10 cellular contexts compared by ENCODE assay signal in genomic region chr17:29732613-29733012, GRCh38.
DNase-seq lines count a peak whose midpoint lies in the region; ATAC-seq and TF ChIP-seq lines count a peak whose summit lies in the region.
"Had no signal": no experiment of that assay in that cellular context is flagged by ENCODE, and none has a peak within 500 bp of the region (broad histone marks: within the 10 kb centered on the region; RNA-seq: fewer than 3 reads in every experiment).

No MANE protein-coding gene starts in this region.

- peaks cover 49% of the 10 kb centered on the region for H3K36me3 Mint-ChIP-seq in CD4-positive, alpha-beta T cell (ENCODE audit: low read depth)
- peaks cover 9 to 39% (median 11%) of the 10 kb centered on the region in 5 donors for H3K36me3 Mint-ChIP-seq in naive thymus-derived CD4-positive, alpha-beta T cell

- DNase-seq in CD4-positive, alpha-beta T cell, result no peak
- DNase-seq in PC-3, result peak; percentile 58
- peak; percentile 76 for DNase-seq in epithelial cell of prostate (ENCODE audit: low read depth, low spot score)
- no peak for DNase-seq in naive thymus-derived CD4-positive, alpha-beta T cell
- no peak for DNase-seq in stimulated activated CD4-positive, alpha-beta T cell treated with anti-CD3 and anti-CD28 coated beads, Interleukin-2, amount 100 ng/mL, for 48 hours
- no peak for DNase-seq in NCI-H2107 (lab: John Stamatoyannopoulos, UW)
- DNase-seq: NCI-H524 had no signal

- H3K4me1 Mint-ChIP-seq in CD4-positive, alpha-beta T cell (ENCODE audit: low read depth), result peaks cover 61% of the 10 kb centered on the region
- H3K4me1 Mint-ChIP-seq in naive thymus-derived CD4-positive, alpha-beta T cell, result peaks cover 12 to 72% (median 61%) of the 10 kb centered on the region in 7 donors
- H3K4me1 Mint-ChIP-seq: neural progenitor cell had no signal

- CTCF ChIA-PET in CD4-positive, alpha-beta T cell (lab: Charles Lee), result interaction anchor here (0.7 to 1.8 kb wide), 4 partner anchors 10 to 115 kb away, joined by 3 to 6 read pairs (median 4); no protein-coding TSS in a partner anchor
- CTCF ChIA-PET in PC-3 (lab: Charles Lee), result interaction anchor here (0.8 kb wide), 1 partner anchor 93 kb away, joined by 3 read pairs; no protein-coding TSS in a partner anchor
- CTCF ChIA-PET in naive thymus-derived CD4-positive, alpha-beta T cell (lab: Charles Lee), result interaction anchor here (1.7 kb wide), 1 partner anchor 10 kb away, joined by 4 read pairs; no protein-coding TSS in a partner anchor

- H3F3A ChIP-seq in PC-3 (ENCODE audit: low read length, unreplicated experiment), result no peaks in the 10 kb centered on the region

- no peaks in the 10 kb centered on the region for H3K79me2 ChIP-seq in PC-3 (ENCODE audit: low read length)

- no peak overlapping the region for H3K4me3 Mint-ChIP-seq in CD4-positive, alpha-beta T cell
- H3K4me3 Mint-ChIP-seq in naive thymus-derived CD4-positive, alpha-beta T cell, result peak overlapping the region in 3 of 10 donors; percentile 13 to 48 (median 24)
- H3K4me3 Mint-ChIP-seq: neural progenitor cell had no signal

- ATAC-seq in CD4-positive, alpha-beta T cell (ENCODE audit: poor library complexity), result no peak
- peak; percentile 78 for ATAC-seq in PC-3
- ATAC-seq in naive thymus-derived CD4-positive, alpha-beta T cell, result no peak
- ATAC-seq in GM19463 (IDR thresholded peaks at IDR 0.05; ENCODE audit: unreplicated experiment), result no peak
- ATAC-seq in HG02870 (IDR thresholded peaks at IDR 0.05; ENCODE audit: unreplicated experiment), result no peak

- no peak for TF ChIP-seq CTCF in CD4-positive, alpha-beta T cell (IDR thresholded peaks at IDR 0.05)
- no peak for TF ChIP-seq CTCF in PC-3 (conservative IDR thresholded peaks at IDR 0.05; ENCODE audit: low read depth, low read length)

- H3K9ac ChIP-seq in PC-3 (ENCODE audit: low read length), result peak overlapping the region; percentile 13; the same call in 1 of the 2 replicates
- H3K9ac ChIP-seq: neural progenitor cell had no signal

- no peak overlapping the region for H3K27ac ChIP-seq in CD4-positive, alpha-beta T cell (ENCODE audit: low read depth, low read length)
- H3K27ac ChIP-seq in PC-3 (ENCODE audit: low read length), result peak overlapping the region; percentile 73
- peak overlapping the region; percentile 89 for H3K27ac ChIP-seq in epithelial cell of prostate
- no peak overlapping the region for H3K27ac ChIP-seq in naive thymus-derived CD4-positive, alpha-beta T cell (ENCODE audit: low read depth, low read length)
- H3K27ac ChIP-seq: neural progenitor cell had no signal

- no peaks in the 10 kb centered on the region for H4K20me1 ChIP-seq in PC-3 (ENCODE audit: low read length)

- H3K9me3 ChIP-seq in CD4-positive, alpha-beta T cell (ENCODE audit: control insufficient read depth, low read length), result no peaks in the 10 kb centered on the region
- no peaks in the 10 kb centered on the region for H3K9me3 ChIP-seq in PC-3 (ENCODE audit: low read length)
- H3K9me3 ChIP-seq in naive thymus-derived CD4-positive, alpha-beta T cell (ENCODE audit: control insufficient read depth in 2 of 3, low read length in 3 of 3), result no peaks in the 10 kb centered on the region

- POLR2A ChIA-PET in CD4-positive, alpha-beta T cell (lab: Charles Lee), result interaction anchor here (2.8 kb wide), 1 partner anchor 10 kb away, joined by 11 read pairs; no protein-coding TSS in a partner anchor
- POLR2A ChIA-PET in PC-3 (lab: Charles Lee; ENCODE audit: unreplicated experiment), result no interaction called here
- POLR2A ChIA-PET in naive thymus-derived CD4-positive, alpha-beta T cell (lab: Charles Lee), result interaction anchor here (0.7 to 4.2 kb wide), 6 partner anchors 9 to 28 kb away, joined by 3 to 24 read pairs (median 5); no protein-coding TSS in a partner anchor

- no peaks in the 10 kb centered on the region; the same call in 1 of the 2 replicates for H3K36me3 ChIP-seq in PC-3 (ENCODE audit: low read depth, low read length)
- H3K36me3 ChIP-seq in naive thymus-derived CD4-positive, alpha-beta T cell (ENCODE audit: control insufficient read depth in 2 of 3, insufficient read depth in 3 of 3, low read length in 3 of 3), result peaks cover 0 to 12% (median 0%) of the 10 kb centered on the region in 3 experiments
- H3K36me3 ChIP-seq: neural progenitor cell had no signal

- no peak overlapping the region for H3K4me3 ChIP-seq in PC-3 (ENCODE audit: low read length)
- H3K4me3 ChIP-seq in naive thymus-derived CD4-positive, alpha-beta T cell (ENCODE audit: low read length), result no peak overlapping the region
- H3K4me3 ChIP-seq: neural progenitor cell had no signal

- H3K27me3 ChIP-seq in CD4-positive, alpha-beta T cell (ENCODE audit: control insufficient read depth, insufficient read depth, low read length), result no peaks in the 10 kb centered on the region
- H3K27me3 ChIP-seq in PC-3 (ENCODE audit: low read length), result no peaks in the 10 kb centered on the region
- no peaks in the 10 kb centered on the region for H3K27me3 ChIP-seq in naive thymus-derived CD4-positive, alpha-beta T cell (ENCODE audit: control insufficient read depth in 2 of 2, insufficient read depth in 2 of 2, low read length in 2 of 2)
- H3K27me3 ChIP-seq: neural progenitor cell had no signal

- peak overlapping the region; percentile 33 for H3K4me2 ChIP-seq in PC-3 (ENCODE audit: low read length)
- H3K4me2 ChIP-seq: neural progenitor cell had no signal

- no peaks in the 10 kb centered on the region for H3K9me2 ChIP-seq in PC-3 (replicated peaks; ENCODE audit: low read length)

- no peak overlapping the region for H2AFZ ChIP-seq in PC-3 (ENCODE audit: low read length)
- H2AFZ ChIP-seq: neural progenitor cell had no signal

- H3K27me3 Mint-ChIP-seq in CD4-positive, alpha-beta T cell, result no peaks in the 10 kb centered on the region
- H3K27me3 Mint-ChIP-seq in naive thymus-derived CD4-positive, alpha-beta T cell, result no peaks in the 10 kb centered on the region

- intact Hi-C loops in CD4-positive, alpha-beta T cell (cut with DNase I, micrococcal nuclease), result no loop called here
- intact Hi-C loops in PC-3 (cut with micrococcal nuclease), result no loop called here
- intact Hi-C loops in naive thymus-derived CD4-positive, alpha-beta T cell (cut with micrococcal nuclease), result loop anchor here in 1 of 2 donors (1.0 kb wide), 1 partner anchor 9 kb away; no protein-coding TSS in a partner anchor

- H3K4me1 ChIP-seq in PC-3 (ENCODE audit: insufficient read depth, low read length), result peaks cover 10% of the 10 kb centered on the region; the same call in 1 of the 2 replicates
- H3K4me1 ChIP-seq in naive thymus-derived CD4-positive, alpha-beta T cell (ENCODE audit: control insufficient read depth in 2 of 2, insufficient read depth in 2 of 2, low read length in 2 of 2), result peaks cover 2 to 10% of the 10 kb centered on the region in 2 donors

- H3K27ac Mint-ChIP-seq in CD4-positive, alpha-beta T cell, result peak overlapping the region; percentile 69
- H3K27ac Mint-ChIP-seq in naive thymus-derived CD4-positive, alpha-beta T cell, result peak overlapping the region in 8 of 9 donors; percentile 6 to 91 (median 76)
- H3K27ac Mint-ChIP-seq: neural progenitor cell had no signal

- no peaks in the 10 kb centered on the region for H3K9me3 Mint-ChIP-seq in CD4-positive, alpha-beta T cell
- peaks cover 0 to 12% (median 0%) of the 10 kb centered on the region in 11 donors for H3K9me3 Mint-ChIP-seq in naive thymus-derived CD4-positive, alpha-beta T cell

- BruUV-seq in PC-3 (replicated peaks; lab: Mats Ljungman, UMichigan), result no TSS peak

Comparison
In these comparisons a context has a peak if more than half of its experiments do, and no peak if none do; other contexts are left out.
1. DNase-seq: peak in PC-3 (single experiment) and epithelial cell of prostate (single experiment); none in CD4-positive, alpha-beta T cell (0 of 10), naive thymus-derived CD4-positive, alpha-beta T cell (0 of 9), stimulated activated CD4-positive, alpha-beta T cell treated with anti-CD3 and anti-CD28 coated beads, Interleukin-2, amount 100 ng/mL, for 48 hours (0 of 2) and NCI-H2107 (single experiment).
2. H3K27ac ChIP-seq: peak in PC-3 (single experiment) and epithelial cell of prostate (single experiment); none in CD4-positive, alpha-beta T cell (single experiment) and naive thymus-derived CD4-positive, alpha-beta T cell (single experiment).